Comparison of ENCODE assay signal across 18 cellular contexts in genomic region chrX:40671126-40671525, GRCh38. TPM values are rescaled to one million over a fixed set of nuclear protein-coding genes. Genes with fewer than 3 reads are reported as not detected.
"Had no signal": no experiment of that assay in that cellular context is flagged by ENCODE, and none has a peak within 500 bp of the region (broad histone marks: within the 10 kb centered on the region; RNA-seq: fewer than 3 reads in every experiment).

No MANE protein-coding gene starts in this region.

- DNase-seq: activated CD4-positive, alpha-beta T cell treated with anti-CD3 and anti-CD28 coated beads for 4 hours; activated CD8-positive, alpha-beta T cell treated with anti-CD3 and anti-CD28 coated beads, Interleukin-2, amount 10 ng/mL, durations not matched to agents 7 days and 5 days; activated naive CD4-positive, alpha-beta T cell treated with Interleukin-2 at 50 U/mL for 16 hours; body of pancreas; cerebellar nuclear complex; foreskin fibroblast; glutamatergic neuron; lower lobe of right lung; naive B cell; stimulated activated CD4-positive, alpha-beta T cell treated with anti-CD3 and anti-CD28 coated beads, Interleukin-15, amount 100 ng/mL, for 24 hours; stimulated activated CD4-positive, alpha-beta T cell treated with anti-CD3 and anti-CD28 coated beads, Interleukin-4, amount 100 ng/mL, for 24 hours; T-helper 9 cell; testis had no signal

- H3K27ac ChIP-seq: body of pancreas, esophagus muscularis mucosa, lower lobe of right lung, SJSA1, testis had no signal

- H3K9me3 ChIP-seq: body of pancreas, esophagus muscularis mucosa, lower lobe of right lung, SJSA1, testis had no signal

- H3K4me1 ChIP-seq: body of pancreas, esophagus muscularis mucosa, lower lobe of right lung, SJSA1, testis had no signal

- ATAC-seq: activated CD8-positive, alpha-beta T cell treated with anti-CD3 and anti-CD28 coated beads, Interleukin-2, amount 10 ng/mL, durations not matched to agents 7 days and 5 days; body of pancreas; lower lobe of right lung had no signal

- H3K4me3 ChIP-seq: body of pancreas, esophagus muscularis mucosa, lower lobe of right lung, SJSA1, testis had no signal

- H3K27me3 ChIP-seq: body of pancreas, SJSA1, testis had no signal

RNA-seq across cellular contexts. Expression of gene MPC1L, which starts 47.9 kb away (rescaled TPM):
- total RNA-seq: activated CD8-positive, alpha-beta T cell treated with anti-CD3 and anti-CD28 coated beads, Interleukin-2, amount 10 ng/mL, durations not matched to agents 7 days and 5 days; body of pancreas; esophagus muscularis mucosa; lower lobe of right lung; posterior vena cava; SJSA1; urinary bladder had no signal
- polyA plus RNA-seq: keratinocyte, urinary bladder had no signal
